Comparison of ENCODE assay signal across 18 cellular contexts in the genomic region with DNA sequence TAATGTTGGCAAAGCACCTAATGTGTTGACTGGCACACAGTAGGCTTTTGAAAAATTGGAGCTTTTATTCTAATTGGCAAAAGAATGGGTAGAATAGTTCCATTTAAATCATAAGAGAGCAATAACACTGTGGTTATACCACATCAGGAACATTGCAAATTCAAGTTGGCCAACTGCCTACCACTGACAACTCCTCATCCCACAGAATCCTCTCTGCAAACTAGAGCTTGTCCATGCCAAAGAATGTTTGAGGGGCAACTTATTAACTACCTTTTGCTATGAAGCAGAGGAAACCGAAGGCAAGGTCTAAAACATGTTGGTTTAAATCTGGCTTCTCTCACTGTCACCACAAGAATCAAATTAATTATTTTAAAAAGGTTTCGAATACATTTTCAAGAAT. TPM values are rescaled to one million over a fixed set of nuclear protein-coding genes. Genes with fewer than 3 reads are reported as not detected.
"Had no signal": no experiment of that assay in that cellular context is flagged by ENCODE, and none has a peak within 500 bp of the region (broad histone marks: within the 10 kb centered on the region; RNA-seq: fewer than 3 reads in every experiment).

No MANE protein-coding gene starts in this region.

- H3K4me1 ChIP-seq: foreskin keratinocyte had no signal

- H3K9me3 Mint-ChIP-seq: activated T-helper 2 cell treated with anti-CD3 and anti-CD28 coated beads, Interferon-gamma antibody, Interleukin-2, Interleukin-4, amounts not matched to agents 10 μg/mL and 5 μg/mL and 100 μg/mL, durations not matched to agents 14 hours and 24 hours and 36 hours; stimulated activated naive CD8-positive, alpha-beta T cell treated with anti-CD3 and anti-CD28 coated beads, Interleukin-15, Interleukin-2, amounts not matched to agents 100 ng/mL and 50 ng/mL, for 24 hours had no signal

- H3K4me3 ChIP-seq: adrenal gland, lower lobe of right lung, thyroid gland had no signal

- DNase-seq: activated B cell treated with CpG ODN at 0.5 μM for 24 hours; activated CD4-positive, alpha-beta T cell treated with anti-CD3 and anti-CD28 coated beads, Interleukin-2, amount 10 ng/mL, durations not matched to agents 24 days and 14 days; activated naive CD4-positive, alpha-beta T cell treated with anti-CD3 and anti-CD28 coated beads, Interleukin-2, amount 50 U/mL, for 16 hours; adrenal gland; dermis blood vessel endothelial cell; endodermal cell; foreskin keratinocyte; kidney; lower lobe of right lung; naive B cell; stimulated activated CD4-positive, alpha-beta T cell treated with anti-CD3 and anti-CD28 coated beads, Interleukin-15, amount 100 ng/mL, for 24 hours; stimulated activated CD4-positive, alpha-beta T cell treated with anti-CD3 and anti-CD28 coated beads, Interleukin-4, amount 100 ng/mL, for 24 hours; thyroid gland had no signal

- H3K4me3 Mint-ChIP-seq: activated B cell treated with CpG ODN at 0.5 μM for 24 hours; activated CD4-positive, alpha-beta T cell treated with anti-CD3 and anti-CD28 coated beads, Interleukin-2, amount 10 ng/mL, durations not matched to agents 24 days and 14 days; brain; endodermal cell; mesothelial cell of epicardium; stimulated activated naive CD8-positive, alpha-beta T cell treated with anti-CD3 and anti-CD28 coated beads, Interleukin-15, Interleukin-2, amounts not matched to agents 100 ng/mL and 50 ng/mL, for 24 hours had no signal

- ATAC-seq: foreskin keratinocyte, lower lobe of right lung had no signal

- H3K27me3 ChIP-seq: adrenal gland, foreskin keratinocyte, thyroid gland had no signal

- H3K9me3 ChIP-seq: adrenal gland, lower lobe of right lung, thyroid gland had no signal

- H3K36me3 ChIP-seq: adrenal gland, lower lobe of right lung, thyroid gland had no signal

- H3K27me3 Mint-ChIP-seq: activated B cell treated with CpG ODN at 0.5 μM for 24 hours; stimulated activated naive CD8-positive, alpha-beta T cell treated with anti-CD3 and anti-CD28 coated beads, Interleukin-15, Interleukin-2, amounts not matched to agents 100 ng/mL and 50 ng/mL, for 24 hours had no signal

- H3K27ac ChIP-seq: adrenal gland, foreskin keratinocyte, lower lobe of right lung, thyroid gland had no signal

- H3K27ac Mint-ChIP-seq: activated B cell treated with CpG ODN at 0.5 μM for 24 hours; activated CD4-positive, alpha-beta T cell treated with anti-CD3 and anti-CD28 coated beads, Interleukin-2, amount 10 ng/mL, durations not matched to agents 24 days and 14 days; activated T-helper 2 cell treated with anti-CD3 and anti-CD28 coated beads, Interferon-gamma antibody, Interleukin-2, Interleukin-4, amounts not matched to agents 10 μg/mL and 5 μg/mL and 100 μg/mL, durations not matched to agents 14 hours and 24 hours and 36 hours; endodermal cell; stimulated activated naive CD8-positive, alpha-beta T cell treated with anti-CD3 and anti-CD28 coated beads, Interleukin-15, Interleukin-2, amounts not matched to agents 100 ng/mL and 50 ng/mL, for 24 hours had no signal

- H3K4me1 Mint-ChIP-seq: endodermal cell had no signal

RNA-seq across cellular contexts. Expression of gene RHOBTB1, which starts 36.0 kb away (rescaled TPM):
- total RNA-seq: activated CD4-positive, alpha-beta T cell treated with anti-CD3 and anti-CD28 coated beads, Interleukin-2, amount 10 ng/mL, durations not matched to agents 24 days and 14 days; T-helper 1 cell treated with Interleukin-12 subunit alpha and Interleukin-12 subunit beta and Interleukin-4 antibody, amounts not matched to agents 30 ng/mL and 1 ng/mL, for 36 hours had no signal
